1 cellular context compared by ENCODE assay signal in genomic region chr12:51819851-51820720, GRCh38.
TF ChIP-seq lines count a peak whose summit lies in the region.

No MANE protein-coding gene starts in this region.

TF ChIP-seq in SK-N-SH treated with all-trans-retinoic acid at 6 μM for 48 hours, 23 proteins besides CTCF, POLR2A, EP300 and RAD21 (continued from another document):
- no peak for TF ChIP-seq POU6F1 (CRISPR knock-in tag; IDR thresholded peaks at IDR 0.05; ENCODE audit: borderline replicate concordance, low read depth)
- TF ChIP-seq TCF4 (CRISPR knock-in tag; IDR thresholded peaks at IDR 0.05; ENCODE audit: borderline replicate concordance), result no peak
- TF ChIP-seq SNAI2 (CRISPR knock-in tag; IDR thresholded peaks at IDR 0.05), result no peak
- TF ChIP-seq TOX (CRISPR knock-in tag; IDR thresholded peaks at IDR 0.05; ENCODE audit: borderline replicate concordance), result no peak
